Comparison of ENCODE assay signal across 16 cellular contexts in genomic region chr19:30557927-30558557, GRCh38.
DNase-seq lines count a peak whose midpoint lies in the region; ATAC-seq and TF ChIP-seq lines count a peak whose summit lies in the region.
"Had no signal": no experiment of that assay in that cellular context is flagged by ENCODE, and none has a peak within 500 bp of the region (broad histone marks: within the 10 kb centered on the region; RNA-seq: fewer than 3 reads in every experiment).

No MANE protein-coding gene starts in this region.

- intact Hi-C loops in Caco-2 (cut with micrococcal nuclease; ENCODE audit: unreplicated experiment): no loop called here

- peak overlapping the region; percentile 61 for H3K4me2 ChIP-seq in GM23338

- peak overlapping the region; percentile 35; the same call in 1 of the 2 replicates for H2AFZ ChIP-seq in GM23338

- 0 out of 2 replicates have a peak, but pooled peaks cover 2% of the 10 kb centered on the region for H3F3A ChIP-seq in GM23338 (replicated peaks; ENCODE audit: low read depth)

- H3K27ac Mint-ChIP-seq in GM23338 (peak overlapping the region; percentile 22), WTC11 (peak overlapping the region; percentile 43), Caco-2 (ENCODE audit: unreplicated experiment) (no peak overlapping the region)
- H3K27ac Mint-ChIP-seq: B cell had no signal

- H3K27me3 ChIP-seq in GM23338 (ENCODE audit: insufficient read depth) (no peaks in the 10 kb centered on the region), Caco-2 (replicated peaks; ENCODE audit: control insufficient read depth, insufficient read depth, low read length) (no peaks in the 10 kb centered on the region; the same call in 1 of the 2 replicates)

- POLR2A ChIA-PET in WTC11 (lab: Charles Lee) (no interaction called here), Caco-2 (lab: Charles Lee) (no interaction called here)

- peak; percentile 74 for ATAC-seq in GM23338
- peak; percentile 65 for ATAC-seq in WTC11
- ATAC-seq in HG02642 (IDR thresholded peaks at IDR 0.05; ENCODE audit: poor library complexity, unreplicated experiment): no peak
- ATAC-seq: HCT116, HepG2 had no signal

- TF ChIP-seq CTCF in GM23338 (conservative IDR thresholded peaks at IDR 0.05; ENCODE audit: low read depth in 2 of 2) (no peak), WTC11 (IDR thresholded peaks at IDR 0.05) (no peak), Caco-2 (IDR thresholded peaks at IDR 0.05; ENCODE audit: insufficient read depth in 1 of 2, low read depth in 1 of 2, low read length in 1 of 2, severe bottlenecking in 1 of 2, unreplicated experiment in 1 of 2) (no peak)

- H3K4me3 Mint-ChIP-seq in GM23338: no peak overlapping the region
- H3K4me3 Mint-ChIP-seq in WTC11: no peak overlapping the region
- H3K4me3 Mint-ChIP-seq in Caco-2 (ENCODE audit: unreplicated experiment): no peak overlapping the region
- H3K4me3 Mint-ChIP-seq: B cell had no signal

- BruUV-seq in Caco-2 (replicated peaks; lab: Mats Ljungman, UMichigan): no TSS peak

- no peaks in the 10 kb centered on the region for H3K9me3 ChIP-seq in Caco-2

- H3K27me3 Mint-ChIP-seq in GM23338 (ENCODE audit: insufficient read depth, low read depth, poor library complexity): peaks cover 11% of the 10 kb centered on the region
- H3K27me3 Mint-ChIP-seq in WTC11 (ENCODE audit: low read depth): peaks cover 3% of the 10 kb centered on the region; the same call in 1 of the 2 replicates
- peaks cover 12% of the 10 kb centered on the region for H3K27me3 Mint-ChIP-seq in Caco-2 (ENCODE audit: insufficient read depth, unreplicated experiment)
- H3K27me3 Mint-ChIP-seq: B cell had no signal

- no peaks in the 10 kb centered on the region for H3K36me3 ChIP-seq in GM23338 (ENCODE audit: insufficient read depth)
- H3K36me3 ChIP-seq in Caco-2 (ENCODE audit: control insufficient read depth, insufficient read depth, low read length): no peaks in the 10 kb centered on the region

- DNase-seq in GM23338 (ENCODE audit: low spot score) (peak; percentile 60), WTC11 (ENCODE audit: low spot score) (no peak), iPS DF 19.7 (ENCODE audit: low read depth, low spot score) (peak; percentile 35), mesenteric fat pad (ENCODE audit: low spot score) (peak; percentile 59), middle frontal gyrus (ENCODE audit: extremely low spot score, low spot score) (no peak), Caco-2 (no peak)
- no peak for DNase-seq in activated CD4-positive, CD25-positive, alpha-beta regulatory T cell (lab: John Stamatoyannopoulos, UW)
- DNase-seq: KBM-7, NCI-H1417, NCI-H187, NCI-H226, NCI-H524 had no signal

- H3K36me3 Mint-ChIP-seq in GM23338 (ENCODE audit: low read depth) (no peaks in the 10 kb centered on the region), WTC11 (no peaks in the 10 kb centered on the region), Caco-2 (ENCODE audit: insufficient read depth, unreplicated experiment) (no peaks in the 10 kb centered on the region)

- no peak overlapping the region for H3K27ac ChIP-seq in GM23338 (ENCODE audit: low read depth)

- H3K9me2 ChIP-seq in GM23338 (ENCODE audit: insufficient read depth): peaks cover 26% of the 10 kb centered on the region

- H3K9me3 Mint-ChIP-seq in GM23338 (no peaks in the 10 kb centered on the region), WTC11 (peaks cover 8% of the 10 kb centered on the region; the same call in 1 of the 2 replicates), Caco-2 (ENCODE audit: unreplicated experiment) (no peaks in the 10 kb centered on the region)

- H3K4me3 ChIP-seq in GM23338: no peak overlapping the region
- no peak overlapping the region for H3K4me3 ChIP-seq in Caco-2 (ENCODE audit: low read depth, low read length)

- peaks cover 47% of the 10 kb centered on the region for H3K4me1 Mint-ChIP-seq in GM23338
- peaks cover 59% of the 10 kb centered on the region for H3K4me1 Mint-ChIP-seq in WTC11
- H3K4me1 Mint-ChIP-seq in Caco-2 (ENCODE audit: low read depth, unreplicated experiment): no peaks in the 10 kb centered on the region
- H3K4me1 Mint-ChIP-seq: B cell had no signal

- no peaks in the 10 kb centered on the region for H3K79me2 ChIP-seq in GM23338 (replicated peaks; ENCODE audit: insufficient read depth)

- no peaks in the 10 kb centered on the region for H4K20me1 ChIP-seq in GM23338 (replicated peaks; ENCODE audit: insufficient read depth)

- H3K4me1 ChIP-seq in GM23338 (ENCODE audit: insufficient read depth) (peaks cover 32% of the 10 kb centered on the region), Caco-2 (no peaks in the 10 kb centered on the region)

- CTCF ChIA-PET in WTC11 (lab: Charles Lee) (interaction anchor here (1.0 to 1.1 kb wide), 2 partner anchors 10 to 59 kb away, joined by 4 to 5 read pairs; no protein-coding TSS in a partner anchor), Caco-2 (lab: Charles Lee) (interaction anchor here (0.7 kb wide), 1 partner anchor 82 kb away, joined by 3 read pairs; no protein-coding TSS in a partner anchor)

TF ChIP-seq in GM23338, 12 proteins besides CTCF, POLR2A, EP300 and RAD21:
- TF ChIP-seq NANOG (IDR thresholded peaks at IDR 0.05; ENCODE audit: borderline replicate concordance) (no peak), JUNB (IDR thresholded peaks at IDR 0.05; ENCODE audit: unreplicated experiment) (no peak)

TF ChIP-seq in WTC11, 78 proteins besides CTCF, POLR2A, EP300 and RAD21:
- TF ChIP-seq NR2C2 (CRISPR knock-in tag; IDR thresholded peaks at IDR 0.05): no peak
- TF ChIP-seq ATF6 (CRISPR knock-in tag; IDR thresholded peaks at IDR 0.05): no peak
- TF ChIP-seq AFF4 (CRISPR knock-in tag; IDR thresholded peaks at IDR 0.05; ENCODE audit: borderline replicate concordance): no peak
- no peak for TF ChIP-seq ZBTB43 (CRISPR knock-in tag; IDR thresholded peaks at IDR 0.05)
- no peak for TF ChIP-seq ATF2 (CRISPR knock-in tag; IDR thresholded peaks at IDR 0.05; ENCODE audit: borderline replicate concordance, low read depth)
- no peak for TF ChIP-seq HMGA2 (CRISPR knock-in tag; IDR thresholded peaks at IDR 0.05)

Comparison
In these comparisons a context has a peak if more than half of its experiments do, and no peak if none do; other contexts are left out.
1. DNase-seq: peak in GM23338 (single experiment), iPS DF 19.7 (single experiment) and mesenteric fat pad (single experiment); none in WTC11 (single experiment), activated CD4-positive, CD25-positive, alpha-beta regulatory T cell (0 of 4), middle frontal gyrus (single experiment) and Caco-2 (0 of 2).